ENCODE assay signal across 24 cellular contexts in genomic region chr5:169176686-169177430, GRCh38.
"Had no signal": no experiment of that assay in that cellular context is flagged by ENCODE, and none has a peak within 500 bp of the region (broad histone marks: within the 10 kb centered on the region; RNA-seq: fewer than 3 reads in every experiment).

No MANE protein-coding gene starts in this region.

- H3K36me3 ChIP-seq: esophagus muscularis mucosa, gastrocnemius medialis, heart right ventricle, neural progenitor cell, ovary, right atrium auricular region, sigmoid colon, stomach, thoracic aorta, transverse colon had no signal

- ATAC-seq: effector memory CD8-positive, alpha-beta T cell; gastrocnemius medialis; heart right ventricle; left lobe of liver; natural killer cell had no signal

- DNase-seq: effector memory CD8-positive, alpha-beta T cell; gastrocnemius medialis; heart right ventricle; hypothalamus; kidney glomerular epithelial cell; mammary epithelial cell; natural killer cell; nucleus accumbens; ovary; sigmoid colon; stimulated activated CD4-positive, alpha-beta T cell treated with anti-CD3 and anti-CD28 coated beads, Interleukin-2, amount 100 ng/mL, for 24 hours; stimulated activated CD4-positive, alpha-beta T cell treated with anti-CD3 and anti-CD28 coated beads, Interleukin-4, amount 100 ng/mL, for 4 hours; stimulated activated naive CD4-positive, alpha-beta T cell; stomach; substantia nigra; transverse colon had no signal

- H3K27me3 Mint-ChIP-seq: dendritic cell treated with granulocyte-macrophage colony-stimulating factor and Interleukin-4, amounts not matched to agents 40 ng/mL and 50 ng/mL, for 4 days had no signal

- H3K9me3 Mint-ChIP-seq: dendritic cell treated with granulocyte-macrophage colony-stimulating factor and Interleukin-4, amounts not matched to agents 40 ng/mL and 50 ng/mL, for 4 days; natural killer cell; neural progenitor cell had no signal

- H3K4me1 ChIP-seq: gastrocnemius medialis, heart right ventricle, stomach, transverse colon had no signal

- H3K9me3 ChIP-seq: esophagus muscularis mucosa, gastrocnemius medialis, heart right ventricle, ovary, right atrium auricular region, sigmoid colon, stomach, thoracic aorta, transverse colon had no signal

- H3K36me3 Mint-ChIP-seq: natural killer cell, neural progenitor cell had no signal

- H3K4me3 ChIP-seq: esophagus muscularis mucosa, gastrocnemius medialis, heart right ventricle, neural progenitor cell, ovary, right atrium auricular region, sigmoid colon, skin epidermis, stomach, thoracic aorta, transverse colon had no signal

- H3K27ac ChIP-seq: epithelial cell of prostate, esophagus muscularis mucosa, gastrocnemius medialis, heart right ventricle, neural progenitor cell, ovary, right atrium auricular region, sigmoid colon, skin epidermis, stomach, thoracic aorta, transverse colon had no signal

- H3K27ac Mint-ChIP-seq: dendritic cell treated with granulocyte-macrophage colony-stimulating factor and Interleukin-4, amounts not matched to agents 40 ng/mL and 50 ng/mL, for 4 days; effector memory CD8-positive, alpha-beta T cell; natural killer cell; neural progenitor cell had no signal

- H3K4me3 Mint-ChIP-seq: dendritic cell treated with granulocyte-macrophage colony-stimulating factor and Interleukin-4, amounts not matched to agents 40 ng/mL and 50 ng/mL, for 4 days; effector memory CD8-positive, alpha-beta T cell; natural killer cell; neural progenitor cell had no signal

- H3K4me1 Mint-ChIP-seq: natural killer cell had no signal
